35 cellular contexts compared by ENCODE assay signal in the genomic region with DNA sequence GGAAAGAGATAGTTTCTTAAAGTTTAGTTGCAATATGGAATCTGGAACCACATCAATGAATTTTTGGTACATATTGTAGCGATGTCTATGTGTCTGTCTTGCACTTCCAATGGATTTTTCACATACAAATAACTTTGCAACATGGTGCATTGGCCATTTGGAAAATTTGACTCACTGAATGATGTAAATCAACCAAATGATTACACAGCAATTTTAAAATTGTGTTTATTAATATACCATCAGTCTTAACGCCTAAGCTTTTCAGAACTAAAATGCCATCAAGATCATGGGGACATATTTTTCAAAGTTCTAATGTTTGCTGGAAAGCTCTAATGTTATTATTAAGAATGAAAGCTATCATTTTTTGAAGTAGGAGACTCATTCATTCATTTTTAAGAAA. TPM values are rescaled to one million over a fixed set of nuclear protein-coding genes. Genes with fewer than 3 reads are reported as not detected.
"Had no signal": no experiment of that assay in that cellular context is flagged by ENCODE, and none has a peak within 500 bp of the region (broad histone marks: within the 10 kb centered on the region; RNA-seq: fewer than 3 reads in every experiment).

No MANE protein-coding gene starts in this region.

- ATAC-seq: activated naive CD4-positive, alpha-beta T cell treated with anti-CD3 and anti-CD28 coated beads, Interleukin-2, amount 50 U/mL, for 72 hours; activated naive CD8-positive, alpha-beta T cell treated with anti-CD3 and anti-CD28 coated beads, Interleukin-2, amount 50 U/mL, for 24 hours; activated T-cell treated with anti-CD3 and anti-CD28 coated beads, Interleukin-2, amount 50 U/mL, for 4 hours; activated T-cell treated with anti-CD3 and anti-CD28 coated beads, Interleukin-2, amount 50 U/mL, for 72 hours; activated T-helper 17 cell treated with anti-CD3 and anti-CD28 coated beads, Interleukin-2, amount 50 U/mL, for 72 hours; body of pancreas had no signal

- FAIRE-seq: astrocyte, bronchial epithelial cell had no signal

- H3K4me1 ChIP-seq: adrenal gland, ascending aorta, body of pancreas, breast epithelium had no signal

- H3K27me3 ChIP-seq: adrenal gland, ascending aorta, body of pancreas, brain microvascular endothelial cell, breast epithelium, cardiac muscle cell had no signal

- H3K27ac ChIP-seq: adrenal gland, ascending aorta, body of pancreas, brain microvascular endothelial cell, breast epithelium, cardiac muscle cell had no signal

- DNase-seq: activated effector memory CD4-positive, alpha-beta T cell treated with anti-CD3 and anti-CD28 coated beads, Interleukin-2, amount 50 U/mL, for 16 hours; activated effector memory CD4-positive, alpha-beta T cell treated with Interleukin-2 at 50 U/mL for 16 hours; activated gamma-delta T cell; activated gamma-delta T cell treated with Interleukin-2 at 50 U/mL for 16 hours; activated naive CD4-positive, alpha-beta T cell; activated naive CD4-positive, alpha-beta T cell treated with anti-CD3 and anti-CD28 coated beads for 36 hours; activated naive CD4-positive, alpha-beta T cell treated with anti-CD3 and anti-CD28 coated beads, Interleukin-2, amount 10 ng/mL, durations not matched to agents 7 days and 5 days; activated naive CD4-positive, alpha-beta T cell treated with anti-CD3 and anti-CD28 coated beads, Interleukin-2, amount 50 U/mL, for 16 hours; activated naive CD4-positive, alpha-beta T cell treated with Interleukin-2 at 50 U/mL for 16 hours; activated naive CD8-positive, alpha-beta T cell treated with anti-CD3 and anti-CD28 coated beads for 36 hours; activated naive CD8-positive, alpha-beta T cell treated with anti-CD3 and anti-CD28 coated beads, Interleukin-2, amount 10 ng/mL, durations not matched to agents 7 days and 5 days; activated naive CD8-positive, alpha-beta T cell treated with anti-CD3 and anti-CD28 coated beads, Interleukin-2, amount 50 U/mL, for 24 hours; activated T-cell treated with anti-CD3 and anti-CD28 coated beads, Interleukin-2, amount 50 U/mL, for 24 hours; activated T-cell treated with anti-CD3 and anti-CD28 coated beads, Interleukin-2, amount 50 U/mL, for 4 hours; activated T-cell treated with anti-CD3 and anti-CD28 coated beads, Interleukin-2, amount 50 U/mL, for 48 hours; activated T-cell treated with anti-CD3 and anti-CD28 coated beads, Interleukin-2, amount 50 U/mL, for 72 hours; adrenal gland; amniotic stem cell; amygdala; anterior cingulate cortex; aorta; body of pancreas; brain microvascular endothelial cell; caudate nucleus; central memory CD4-positive, alpha-beta T cell; cerebellar nuclear complex had no signal

- H3K36me3 ChIP-seq: adrenal gland, ascending aorta, brain microvascular endothelial cell, breast epithelium, cardiac muscle cell had no signal

- H3K9me3 ChIP-seq: adrenal gland, ascending aorta, body of pancreas, breast epithelium had no signal

- H3K4me3 ChIP-seq: adrenal gland, ascending aorta, body of pancreas, breast epithelium, cardiac muscle cell had no signal

RNA-seq across cellular contexts. Expression of gene TMEM26, which starts 39.4 kb away (rescaled TPM):
- total RNA-seq: activated naive CD4-positive, alpha-beta T cell treated with anti-CD3 and anti-CD28 coated beads for 36 hours; activated naive CD4-positive, alpha-beta T cell treated with anti-CD3 and anti-CD28 coated beads, Interleukin-2, amount 50 U/mL, for 72 hours; activated naive CD8-positive, alpha-beta T cell treated with anti-CD3 and anti-CD28 coated beads for 36 hours; activated naive CD8-positive, alpha-beta T cell treated with anti-CD3 and anti-CD28 coated beads, Interleukin-2, amount 10 ng/mL, durations not matched to agents 7 days and 5 days; activated T-cell treated with anti-CD3 and anti-CD28 coated beads, Interleukin-2, amount 50 U/mL, for 4 hours; activated T-cell treated with anti-CD3 and anti-CD28 coated beads, Interleukin-2, amount 50 U/mL, for 72 hours; activated T-helper 1 cell treated with anti-CD3 and anti-CD28 coated beads, Interleukin-12 subunit alpha, Interleukin-12 subunit beta, Interleukin-2, Interleukin-4 antibody, amounts not matched to agents 30 ng/mL and 10 ng/mL and 1 ng/mL, durations not matched to agents 14 hours and 24 hours and 36 hours; activated T-helper 17 cell treated with anti-CD3 and anti-CD28 coated beads, Interleukin-2, amount 50 U/mL, for 72 hours; activated T-helper 2 cell treated with anti-CD3 and anti-CD28 coated beads, Interferon-gamma antibody, Interleukin-2, Interleukin-4, amounts not matched to agents 10 μg/mL and 5 μg/mL and 100 μg/mL, durations not matched to agents 14 hours and 24 hours and 36 hours; ascending aorta; body of pancreas had no signal
